In genomic region chr16:67396159-67396774, GRCh38 we compare ENCODE assay signal across 9 cellular contexts. TPM values are rescaled to one million over a fixed set of nuclear protein-coding genes. Genes with fewer than 3 reads are reported as not detected.
DNase-seq lines count a peak whose midpoint lies in the region; ATAC-seq and TF ChIP-seq lines count a peak whose summit lies in the region.
"Had no signal": no experiment of that assay in that cellular context is flagged by ENCODE, and none has a peak within 500 bp of the region (broad histone marks: within the 10 kb centered on the region; RNA-seq: fewer than 3 reads in every experiment).

No MANE protein-coding gene starts in this region.

- TF ChIP-seq CTCF in HCT116 (IDR thresholded peaks at IDR 0.05 in 2 of 3, conservative IDR thresholded peaks at IDR 0.05 in 1 of 3; ENCODE audit: borderline replicate concordance in 1 of 3, insufficient read depth in 1 of 3, low read depth in 2 of 3, low read length in 2 of 3) (no peak), endodermal cell (conservative IDR thresholded peaks at IDR 0.05) (no peak)

- ATAC-seq in HCT116 (peak; percentile 75), GM21360 (IDR thresholded peaks at IDR 0.05; ENCODE audit: unreplicated experiment) (no peak), HG03175 (IDR thresholded peaks at IDR 0.05; ENCODE audit: unreplicated experiment) (no peak)

- peak overlapping the region in 1 of 2 experiments; percentile 40 for H3K4ac ChIP-seq in mesenchymal stem cell (ENCODE audit: low read depth in 1 of 2, low read length in 2 of 2)

- intact Hi-C loops in HCT116 (cut with micrococcal nuclease): loop anchor here (5.0 kb wide), 1 partner anchor 134 kb away; no protein-coding TSS in a partner anchor

- 0 out of 4 replicates have a peak overlapping the region, but pooled peaks of 1 of the 2 experiments have one; percentile 10 for H3K4me3 ChIP-seq in HCT116 (replicated peaks in 1 of 2; ENCODE audit: low read depth in 1 of 2, low read length in 2 of 2)
- no peak overlapping the region for H3K4me3 ChIP-seq in endodermal cell (ENCODE audit: low read length)
- H3K4me3 ChIP-seq in mesenchymal stem cell (ENCODE audit: insufficient read depth in 1 of 2, low read depth in 1 of 2, low read length in 2 of 2): no peak overlapping the region

- H2BK12ac ChIP-seq in mesenchymal stem cell (ENCODE audit: low read length in 2 of 2): peak overlapping the region in 1 of 2 experiments; percentile 59

- no peak for TF ChIP-seq POLR2A in HCT116 (IDR thresholded peaks at IDR 0.05; ENCODE audit: borderline replicate concordance, extremely low read depth, insufficient read depth, insufficient read length)

- H3K27me3 Mint-ChIP-seq in endodermal cell (ENCODE audit: insufficient read depth): peaks cover 67% of the 10 kb centered on the region

- POLR2A ChIA-PET in HCT116 (lab: Charles Lee): interaction anchor here (0.7 kb wide), 1 partner anchor 234 kb away, joined by 3 read pairs; no protein-coding TSS in a partner anchor

- H3K79me1 ChIP-seq in mesenchymal stem cell (replicated peaks; ENCODE audit: low read length, poor library complexity, severe bottlenecking): no peaks in the 10 kb centered on the region

- H3K4me3 Mint-ChIP-seq in endodermal cell: no peak overlapping the region

- peaks cover 3% of the 10 kb centered on the region for H3K4me1 Mint-ChIP-seq in endodermal cell

- TF ChIP-seq RAD21 in HCT116 (IDR thresholded peaks at IDR 0.05; ENCODE audit: low read depth): no peak

- H3K27me3 ChIP-seq in HCT116 (ENCODE audit: insufficient read depth, low read length): no peaks in the 10 kb centered on the region
- peaks cover 44% of the 10 kb centered on the region for H3K27me3 ChIP-seq in endodermal cell (ENCODE audit: control insufficient read depth, insufficient read depth, low read length, poor library complexity, severe bottlenecking)
- H3K27me3 ChIP-seq in mesenchymal stem cell (ENCODE audit: control insufficient read depth in 1 of 2, insufficient read depth in 1 of 2, low read length in 2 of 2): peaks cover 10 to 85% of the 10 kb centered on the region in 2 experiments

- H3K9me3 ChIP-seq in HCT116 (ENCODE audit: control insufficient read depth in 1 of 2, insufficient read depth in 1 of 2, low read depth in 1 of 2, low read length in 2 of 2) (no peaks in the 10 kb centered on the region), endodermal cell (ENCODE audit: control insufficient read depth, low read length) (no peaks in the 10 kb centered on the region), mesenchymal stem cell (ENCODE audit: control insufficient read depth, low read length) (no peaks in the 10 kb centered on the region)

- RAD21 ChIA-PET in HCT116 (lab: Charles Lee; ENCODE audit: low non-redundant PET in 1 of 2, low total read pairs in 2 of 2, uncharacterized antibody in 2 of 2, unreplicated experiment in 2 of 2): no interaction called here

- H3K4me2 ChIP-seq in HCT116 (ENCODE audit: low read length) (peak overlapping the region; percentile 64), mesenchymal stem cell (ENCODE audit: low read length, poor library complexity, severe bottlenecking) (peak overlapping the region; percentile 4)

- WGBS in endodermal cell (ENCODE audit: insufficient coverage in 1 of 2, insufficient read length in 1 of 2), 2 experiments: 10 to 23% methylated on average over 16 to 23 of the region's 27 CpGs
- WGBS in mesenchymal stem cell: 9% methylated on average over 23 of the region's 27 CpGs

- H3K27ac Mint-ChIP-seq in endodermal cell: no peak overlapping the region

- H2BK5ac ChIP-seq in mesenchymal stem cell (ENCODE audit: low read depth, low read length, poor library complexity, severe bottlenecking): no peak overlapping the region

- H3K36me3 ChIP-seq in HCT116 (ENCODE audit: control insufficient read depth in 1 of 2, insufficient read depth in 2 of 2, low read length in 2 of 2) (no peaks in the 10 kb centered on the region), endodermal cell (ENCODE audit: control insufficient read depth, insufficient read depth, low read length) (no peaks in the 10 kb centered on the region), mesenchymal stem cell (ENCODE audit: control insufficient read depth in 1 of 2, insufficient read depth in 2 of 2, low read depth in 1 of 2, low read length in 2 of 2) (no peaks in the 10 kb centered on the region)

- H2AFZ ChIP-seq in HCT116 (ENCODE audit: low read depth, low read length, poor library complexity, severe bottlenecking) (no peak overlapping the region), mesenchymal stem cell (ENCODE audit: low read depth, low read length) (no peak overlapping the region)

- H3K23ac ChIP-seq in mesenchymal stem cell (ENCODE audit: low read length in 2 of 2): no peak overlapping the region

- no peak overlapping the region for H2BK120ac ChIP-seq in mesenchymal stem cell (ENCODE audit: low read depth, low read length)

- H4K20me1 ChIP-seq in HCT116 (ENCODE audit: insufficient read depth): no peaks in the 10 kb centered on the region

- peak overlapping the region; percentile 49 for H3K9ac ChIP-seq in HCT116 (ENCODE audit: low read length)
- no peak overlapping the region for H3K9ac ChIP-seq in endodermal cell (ENCODE audit: extremely low read depth, low read length, poor library complexity, severe bottlenecking)
- H3K9ac ChIP-seq in mesenchymal stem cell (ENCODE audit: low read length): peak overlapping the region; percentile 60

- no peaks in the 10 kb centered on the region for H3K79me2 ChIP-seq in HCT116 (ENCODE audit: insufficient read depth, low read length)

- H3K4me1 ChIP-seq in HCT116 (ENCODE audit: control insufficient read depth in 1 of 2, insufficient read depth in 2 of 2, low read length in 2 of 2) (peaks cover 10 to 20% of the 10 kb centered on the region in 2 experiments), endodermal cell (ENCODE audit: control insufficient read depth, insufficient read depth, low read length) (peaks cover 13% of the 10 kb centered on the region), mesenchymal stem cell (ENCODE audit: control insufficient read depth, insufficient read depth, low read depth, low read length) (peaks cover 52% of the 10 kb centered on the region)

- no TSS peak for BruUV-seq in HCT116 (replicated peaks; lab: Mats Ljungman, UMichigan)

- H3K27ac ChIP-seq in HCT116 (ENCODE audit: low read depth, low read length) (peak overlapping the region; percentile 37; the same call in 1 of the 2 replicates), endodermal cell (ENCODE audit: low read depth, low read length) (peak overlapping the region; percentile 90), mesenchymal stem cell (ENCODE audit: low read length, poor library complexity, severe bottlenecking) (no peak overlapping the region)

- H3K18ac ChIP-seq in mesenchymal stem cell (ENCODE audit: low read depth in 1 of 2, low read length in 2 of 2): peak overlapping the region; percentile 26 to 79

- H3K9me2 ChIP-seq in HCT116 (ENCODE audit: insufficient read depth): no peaks in the 10 kb centered on the region

- no peak overlapping the region for H2AK5ac ChIP-seq in mesenchymal stem cell (ENCODE audit: low read length, severe bottlenecking)

- DNase-seq in HCT116 (ENCODE audit: low read depth, low spot score) (peak; percentile 71), NCI-H69 (lab: John Stamatoyannopoulos, UW) (peak; percentile 97), endodermal cell (peak; percentile 94), mesenchymal stem cell (peak; percentile 96), kidney glomerular epithelial cell (lab: John Stamatoyannopoulos, UW) (no peak), T-helper 9 cell (no peak)
- DNase-seq: naive B cell had no signal

- H3K36me3 Mint-ChIP-seq in endodermal cell (ENCODE audit: low read depth): no peaks in the 10 kb centered on the region
- H3K36me3 Mint-ChIP-seq: naive B cell had no signal

- no peak overlapping the region for H4K91ac ChIP-seq in mesenchymal stem cell (ENCODE audit: low read length)

- CTCF ChIA-PET in HCT116 (lab: Charles Lee): no interaction called here

- no peak overlapping the region for H2BK15ac ChIP-seq in mesenchymal stem cell (ENCODE audit: low read depth, poor library complexity, severe bottlenecking)

- H3K14ac ChIP-seq in mesenchymal stem cell (ENCODE audit: low read length in 2 of 2): no peak overlapping the region

- H3K9me3 Mint-ChIP-seq in endodermal cell: no peaks in the 10 kb centered on the region
- H3K9me3 Mint-ChIP-seq: naive B cell had no signal

- peak overlapping the region; percentile 12 for H4K8ac ChIP-seq in mesenchymal stem cell (ENCODE audit: low read length)

TF ChIP-seq in HCT116, 20 proteins besides CTCF, POLR2A, EP300 and RAD21 (continues in another document):
- no peak for TF ChIP-seq EZH2phosphoT487 (IDR thresholded peaks at IDR 0.05; ENCODE audit: borderline replicate concordance)
- no peak for TF ChIP-seq POLR2AphosphoS5 (IDR thresholded peaks at IDR 0.05; ENCODE audit: low read depth, low read length)

RNA-seq across cellular contexts. Expression of gene TPPP3, which starts 3.0 kb away (rescaled TPM):
- total RNA-seq in HCT116 (2021; ENCODE audit: unreplicated experiment) (1.2 TPM), endodermal cell (under 1 TPM; 0.64 to 0.73 TPM)
- polyA plus RNA-seq in HCT116 (2012): 1.5 and 1.6 TPM in 2 replicates
- polyA plus RNA-seq in endodermal cell (2013, experiment 1 of 2): 29.7 TPM
- polyA plus RNA-seq in endodermal cell (2013, experiment 2 of 2): 19.5 TPM
- polyA plus RNA-seq in mesenchymal stem cell (2013, experiment 1 of 2): 8.2 TPM
- polyA plus RNA-seq in mesenchymal stem cell (2013, experiment 2 of 2): 7.4 TPM

RNA-seq across cellular contexts. Expression of gene ZDHHC1, which starts 20.0 kb away (rescaled TPM):
- 9.1 TPM for total RNA-seq in HCT116 (2021; ENCODE audit: unreplicated experiment)
- polyA plus RNA-seq in HCT116 (2012): 7.0 and 8.8 TPM in 2 replicates
- total RNA-seq in endodermal cell: 10 to 100 TPM in 1 of 2 donors, 1 to 10 TPM in 1; 8.4 to 10.6 TPM
- 7.8 TPM for polyA plus RNA-seq in endodermal cell (2013, experiment 1 of 2)
- 6.0 TPM for polyA plus RNA-seq in endodermal cell (2013, experiment 2 of 2)
- polyA plus RNA-seq in mesenchymal stem cell (2013, experiment 1 of 2): 6.6 TPM
- 6.1 TPM for polyA plus RNA-seq in mesenchymal stem cell (2013, experiment 2 of 2)

RNA-seq across cellular contexts. Expression of gene HSD11B2, which starts 34.7 kb away (rescaled TPM):
- total RNA-seq in HCT116 (2021; ENCODE audit: unreplicated experiment): 9.7 TPM
- 11.2 and 11.9 TPM in 2 replicates for polyA plus RNA-seq in HCT116 (2012)
- 10 to 100 TPM; 10.4 to 14.7 TPM for total RNA-seq in endodermal cell
- polyA plus RNA-seq in endodermal cell (2013, experiment 1 of 2): 11.9 TPM
- 8.4 TPM for polyA plus RNA-seq in endodermal cell (2013, experiment 2 of 2)
- 0.08 TPM for polyA plus RNA-seq in mesenchymal stem cell (2013, experiment 1 of 2)
- polyA plus RNA-seq in mesenchymal stem cell (2013, experiment 2 of 2): not detected

Comparison
In these comparisons a context has a peak if more than half of its experiments do, and no peak if none do; other contexts are left out.
1. DNase-seq: peak in HCT116 (single experiment), NCI-H69 (single experiment), endodermal cell (single experiment) and mesenchymal stem cell (single experiment); none in kidney glomerular epithelial cell (single experiment) and T-helper 9 cell (single experiment).